Comparison of ENCODE assay signal across 9 cellular contexts in the genomic region with DNA sequence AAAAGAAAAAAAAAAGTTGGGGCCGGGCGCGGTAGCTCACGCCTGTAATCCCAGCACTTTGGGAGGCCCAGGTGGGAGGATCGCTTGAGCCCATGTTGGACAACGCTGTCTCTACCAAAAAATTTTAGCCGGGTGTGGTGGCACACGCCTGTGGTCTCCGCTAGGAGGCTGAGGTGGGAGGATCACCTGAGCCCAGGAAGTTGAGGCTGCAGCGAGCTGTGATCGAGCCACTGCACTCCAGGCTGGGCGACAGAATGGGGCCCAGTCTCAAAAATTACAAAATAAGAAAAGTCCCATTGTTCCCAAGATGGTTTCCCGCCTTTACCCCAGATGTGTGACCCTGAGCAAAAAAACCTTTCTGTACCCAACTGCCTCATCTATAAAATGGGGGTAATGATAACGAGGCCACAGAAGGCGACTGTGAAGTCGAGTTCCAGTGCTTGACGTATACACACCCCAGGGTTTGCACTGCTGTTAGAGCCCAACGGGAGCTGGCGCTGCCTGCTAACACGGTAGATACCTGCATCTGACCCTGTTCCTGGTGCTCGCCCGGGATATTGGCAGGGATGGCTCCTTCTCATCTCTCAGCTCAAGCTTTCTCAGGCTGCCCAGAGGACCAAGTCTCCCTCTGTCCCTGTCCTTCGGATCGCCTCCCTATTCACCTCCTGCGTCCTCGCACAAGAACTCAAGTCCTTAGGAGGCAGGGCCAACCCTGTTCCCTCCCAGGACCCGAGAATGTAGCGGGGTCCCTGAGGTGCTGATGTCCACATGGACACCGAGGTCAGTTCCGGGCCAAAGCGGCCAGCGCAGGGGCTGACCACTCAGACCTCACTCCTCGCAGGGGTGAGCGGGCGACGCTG. TPM values are rescaled to one million over a fixed set of nuclear protein-coding genes. Genes with fewer than 3 reads are reported as not detected.
DNase-seq lines count a peak whose midpoint lies in the region; ATAC-seq, FAIRE-seq and TF ChIP-seq lines count a peak whose summit lies in the region.
"Had no signal": no experiment of that assay in that cellular context is flagged by ENCODE, and none has a peak within 500 bp of the region (broad histone marks: within the 10 kb centered on the region; RNA-seq: fewer than 3 reads in every experiment).

No MANE protein-coding gene starts in this region.

- ATAC-seq in left colon, result peak; percentile 8

- H3K27ac ChIP-seq in KMS-11 (peak overlapping the region; percentile 98), astrocyte (ENCODE audit: low read depth, low read length) (peak overlapping the region; percentile 99), temporal lobe (ENCODE audit: low read depth, low read length) (peak overlapping the region; percentile 95)

- intact Hi-C loops in left colon (cut with DNase I, micrococcal nuclease), result no loop called here

- H2AFZ ChIP-seq in KMS-11 (ENCODE audit: low read depth), result peak overlapping the region; percentile 64
- H2AFZ ChIP-seq in astrocyte (ENCODE audit: low read depth, low read length), result peak overlapping the region; percentile 93

- TF ChIP-seq CTCF in GM06990 (IDR thresholded peaks at IDR 0.05; ENCODE audit: insufficient read depth, low read length, poor library complexity, severe bottlenecking), result peak; percentile 29
- no peak for TF ChIP-seq CTCF in KMS-11 (conservative IDR thresholded peaks at IDR 0.05; ENCODE audit: low read depth, low read length)
- TF ChIP-seq CTCF in astrocyte (IDR thresholded peaks at IDR 0.05; ENCODE audit: insufficient read depth, low read depth, low read length), result no peak

- H3K4me2 ChIP-seq in KMS-11 (peak overlapping the region; percentile 83), astrocyte (ENCODE audit: low read length) (peak overlapping the region; percentile 92)

- H3K4me3 ChIP-seq in GM06990 (replicated peaks; ENCODE audit: low read depth, low read length) (peak overlapping the region; percentile 96), KMS-11 (IDR thresholded peaks at IDR 0.05; ENCODE audit: insufficient read depth, low read depth, low read length) (no peak overlapping the region), astrocyte (ENCODE audit: insufficient read depth, low read depth, low read length) (peak overlapping the region; percentile 87)

- no peaks in the 10 kb centered on the region for H3K27me3 ChIP-seq in GM06990 (replicated peaks; ENCODE audit: control insufficient read depth, insufficient read depth, low read length)
- H3K27me3 ChIP-seq in KMS-11 (ENCODE audit: insufficient read depth, low read depth), result no peaks in the 10 kb centered on the region
- no peaks in the 10 kb centered on the region for H3K27me3 ChIP-seq in astrocyte (ENCODE audit: insufficient read depth, low read length)

- H3K79me2 ChIP-seq in KMS-11 (ENCODE audit: insufficient read depth, low read depth) (peaks cover 45% of the 10 kb centered on the region), astrocyte (ENCODE audit: insufficient read depth, low read length) (peaks cover 67% of the 10 kb centered on the region)

- no peak for FAIRE-seq in astrocyte (lab: Jason Lieb, UNC)

- peaks cover 18% of the 10 kb centered on the region for H3K4me1 Mint-ChIP-seq in astrocyte (ENCODE audit: low read depth, unreplicated experiment)

- H3K4me3 Mint-ChIP-seq in astrocyte (ENCODE audit: unreplicated experiment), result peak overlapping the region; percentile 95

- no peaks in the 10 kb centered on the region for H3K9me3 ChIP-seq in astrocyte (ENCODE audit: insufficient read depth, low read depth, low read length)

- no peaks in the 10 kb centered on the region for H3K27me3 Mint-ChIP-seq in astrocyte (ENCODE audit: low read depth, unreplicated experiment)

- peaks cover 14% of the 10 kb centered on the region for H3K36me3 Mint-ChIP-seq in astrocyte (ENCODE audit: low read depth, unreplicated experiment)

- peak overlapping the region; percentile 99 for H3K9ac ChIP-seq in KMS-11
- peak overlapping the region; percentile 94 for H3K9ac ChIP-seq in astrocyte (ENCODE audit: low read length)

- H3K4me1 ChIP-seq in KMS-11 (ENCODE audit: low read depth, poor library complexity, severe bottlenecking) (peaks cover 36% of the 10 kb centered on the region), astrocyte (ENCODE audit: insufficient read depth, low read length) (peaks cover 34% of the 10 kb centered on the region)

- H4K20me1 ChIP-seq in KMS-11 (ENCODE audit: insufficient read depth) (no peaks in the 10 kb centered on the region), astrocyte (ENCODE audit: insufficient read depth, low read length) (peaks cover 37% of the 10 kb centered on the region)

- DNase-seq in GM06990 (ENCODE audit: extremely low read depth, insufficient read length) (no peak), astrocyte (ENCODE audit: low read depth) (no peak), left colon (no peak), NCI-H128 (lab: John Stamatoyannopoulos, UW; ENCODE audit: unreplicated experiment) (no peak), NCI-H2029 (lab: John Stamatoyannopoulos, UW) (no peak), mesenteric fat pad (ENCODE audit: low spot score) (no peak)

- H3K36me3 ChIP-seq in GM06990 (ENCODE audit: control insufficient read depth, insufficient read depth, low read length) (peaks cover 23% of the 10 kb centered on the region), KMS-11 (ENCODE audit: insufficient read depth) (peaks cover 6% of the 10 kb centered on the region; the same call in 1 of the 2 replicates), astrocyte (ENCODE audit: insufficient read depth, low read length) (peaks cover 23% of the 10 kb centered on the region)

- peak overlapping the region; percentile 99 for H3K27ac Mint-ChIP-seq in astrocyte (ENCODE audit: unreplicated experiment)

- no peaks in the 10 kb centered on the region for H3K9me3 Mint-ChIP-seq in astrocyte (ENCODE audit: unreplicated experiment)

RNA-seq across cellular contexts. Expression of gene RPLP2, which starts 1.1 kb away (rescaled TPM):
- total RNA-seq in astrocyte, result 1,592 and 1,666 TPM in 2 replicates
- 1,000 to 10,000 TPM; 1,811 to 1,846 TPM for total RNA-seq in left colon
- 250 TPM for total RNA-seq in temporal lobe
- 2,673 TPM for total RNA-seq in mesenteric fat pad

RNA-seq across cellular contexts. Expression of gene PIDD1, which starts 3.6 kb away (rescaled TPM):
- total RNA-seq in astrocyte (22.2 and 26.8 TPM in 2 replicates), left colon (10 to 100 TPM; 20.0 to 25.8 TPM), temporal lobe (4.9 TPM), mesenteric fat pad (10.2 TPM)

RNA-seq across cellular contexts. Expression of gene PNPLA2, which starts 10.1 kb away (rescaled TPM):
- total RNA-seq in astrocyte (46.8 and 50.8 TPM in 2 replicates), left colon (100 to 1,000 TPM; 161 to 222 TPM), temporal lobe (4.4 TPM), mesenteric fat pad (1,877 TPM)

RNA-seq across cellular contexts. Expression of gene SLC25A22, which starts 10.6 kb away (rescaled TPM):
- total RNA-seq in astrocyte (20.5 and 21.4 TPM in 2 replicates), left colon (10 to 100 TPM; 16.0 to 16.8 TPM), temporal lobe (19.7 TPM), mesenteric fat pad (26.3 TPM)

RNA-seq across cellular contexts. Expression of gene CEND1, which starts 18.8 kb away (rescaled TPM):
- total RNA-seq in astrocyte, result 0.59 and 0.62 TPM in 2 replicates
- under 1 TPM in 1 of 2 donors, not detected in 1; 0.36 TPM for total RNA-seq in left colon
- 8.6 TPM for total RNA-seq in temporal lobe
- total RNA-seq in mesenteric fat pad, result not detected
- total RNA-seq: subcutaneous adipose tissue had no signal
